20 cellular contexts compared by ENCODE assay signal in the genomic region with DNA sequence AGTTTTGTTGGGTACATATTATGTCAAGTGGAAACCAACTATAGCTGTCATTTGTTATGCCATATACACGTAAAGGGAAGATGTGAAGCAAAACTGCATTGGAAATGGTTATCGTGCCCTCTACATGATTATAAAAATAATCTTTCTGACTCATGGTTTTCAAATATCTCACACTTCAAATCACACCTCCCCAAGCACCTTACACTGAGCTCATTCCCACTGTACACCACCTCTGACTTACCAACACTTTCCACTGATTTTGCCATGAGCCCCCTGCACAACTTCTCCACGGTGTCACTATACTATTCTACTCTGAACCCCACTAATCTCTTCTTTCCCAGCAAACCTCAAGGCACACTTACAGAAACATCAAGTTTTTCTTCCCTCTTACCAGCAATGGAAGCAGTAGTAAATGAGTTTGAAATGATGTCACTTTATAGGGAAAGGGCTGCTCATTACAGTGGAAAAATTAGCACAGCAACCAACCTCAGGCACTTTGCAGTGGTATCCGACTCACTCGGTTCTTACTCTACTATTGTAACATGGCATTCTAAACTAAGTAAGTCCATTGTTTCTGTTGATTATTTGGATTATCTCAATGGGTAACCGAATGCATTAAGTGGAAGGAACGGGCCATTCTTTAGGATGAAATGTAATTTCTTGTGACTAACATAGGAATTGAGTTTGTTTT. TPM values are rescaled to one million over a fixed set of nuclear protein-coding genes. Genes with fewer than 3 reads are reported as not detected.
DNase-seq lines count a peak whose midpoint lies in the region; ATAC-seq, FAIRE-seq and TF ChIP-seq lines count a peak whose summit lies in the region.
"Had no signal": no experiment of that assay in that cellular context is flagged by ENCODE, and none has a peak within 500 bp of the region (broad histone marks: within the 10 kb centered on the region; RNA-seq: fewer than 3 reads in every experiment).

No MANE protein-coding gene starts in this region.

- peaks cover 17% of the 10 kb centered on the region for H3K4me1 Mint-ChIP-seq in activated CD8-positive, alpha-beta memory T cell treated with anti-CD3 and anti-CD28 coated beads, Interleukin-2, amount 10 ng/mL, durations not matched to agents 7 days and 5 days
- peaks cover 23% of the 10 kb centered on the region for H3K4me1 Mint-ChIP-seq in stimulated activated naive CD8-positive, alpha-beta T cell treated with anti-CD3 and anti-CD28 coated beads, Interleukin-15, Interleukin-2, amounts not matched to agents 100 ng/mL and 50 ng/mL, for 24 hours (ENCODE audit: low read depth)

- no peak overlapping the region for H3K4me3 ChIP-seq in bronchial epithelial cell (ENCODE audit: low read depth, low read length)
- H3K4me3 ChIP-seq in colonic mucosa, result no peak overlapping the region
- H3K4me3 ChIP-seq: A549 had no signal

- no peak overlapping the region for H3K4me3 Mint-ChIP-seq in activated CD8-positive, alpha-beta memory T cell treated with anti-CD3 and anti-CD28 coated beads, Interleukin-2, amount 10 ng/mL, durations not matched to agents 7 days and 5 days
- H3K4me3 Mint-ChIP-seq in stimulated activated naive CD8-positive, alpha-beta T cell treated with anti-CD3 and anti-CD28 coated beads, Interleukin-15, Interleukin-2, amounts not matched to agents 100 ng/mL and 50 ng/mL, for 24 hours, result no peak overlapping the region
- H3K4me3 Mint-ChIP-seq: CD4-positive, alpha-beta T cell; HFFc6 had no signal

- H3K9me3 Mint-ChIP-seq in activated CD8-positive, alpha-beta memory T cell treated with anti-CD3 and anti-CD28 coated beads, Interleukin-2, amount 10 ng/mL, durations not matched to agents 7 days and 5 days (ENCODE audit: low read depth), result no peaks in the 10 kb centered on the region
- H3K9me3 Mint-ChIP-seq in stimulated activated naive CD8-positive, alpha-beta T cell treated with anti-CD3 and anti-CD28 coated beads, Interleukin-15, Interleukin-2, amounts not matched to agents 100 ng/mL and 50 ng/mL, for 24 hours, result no peaks in the 10 kb centered on the region
- H3K9me3 Mint-ChIP-seq: CD4-positive, alpha-beta T cell; HFFc6 had no signal

- TF ChIP-seq CTCF in bronchial epithelial cell (IDR thresholded peaks at IDR 0.05; ENCODE audit: insufficient read depth, low read length, severe bottlenecking) (no peak), colonic mucosa (IDR thresholded peaks at IDR 0.05) (no peak)

- H3K9me3 ChIP-seq in colonic mucosa, result no peaks in the 10 kb centered on the region
- H3K9me3 ChIP-seq: A549 had no signal

- CTCF ChIA-PET in activated CD8-positive, alpha-beta memory T cell treated with anti-CD3 and anti-CD28 coated beads, Interleukin-2, amount 10 ng/mL, durations not matched to agents 7 days and 5 days (lab: Charles Lee), result interaction anchor here (1.1 to 3.6 kb wide), 2 partner anchors 17 to 18 kb away, joined by 3 to 19 read pairs; partner anchors contain the start of gene ZNF821

- no peak for DNase-seq in activated CD8-positive, alpha-beta memory T cell treated with anti-CD3 and anti-CD28 coated beads, Interleukin-2, amount 10 ng/mL, durations not matched to agents 7 days and 5 days
- DNase-seq in activated CD8-positive, alpha-beta memory T cell treated with anti-CD3 and anti-CD28 coated beads, Interleukin-2, amount 50 U/mL, for 48 hours, result no peak
- DNase-seq in left ventricle myocardium superior (no peak), Right ventricle myocardium inferior (ENCODE audit: missing footprints) (no peak), bronchial epithelial cell (ENCODE audit: low read depth) (no peak), colonic mucosa (no peak)
- DNase-seq: Calu3; CD4-positive, alpha-beta T cell; GF-D8; H7; HFFc6; NCI-H1417 treated with DMSO at 0.1 percent for 48 hours; NCI-H187 treated with DMSO at 0.1 percent for 48 hours; NCI-H2227 treated with DMSO at 0.1 percent for 48 hours; NCI-H510A treated with DMSO at 0.1 percent for 48 hours; NCI-H82; OCI-M1 had no signal

- H3K4me1 ChIP-seq in colonic mucosa, result no peaks in the 10 kb centered on the region
- H3K4me1 ChIP-seq: A549 had no signal

- no peaks in the 10 kb centered on the region for H3K27me3 Mint-ChIP-seq in activated CD8-positive, alpha-beta memory T cell treated with anti-CD3 and anti-CD28 coated beads, Interleukin-2, amount 10 ng/mL, durations not matched to agents 7 days and 5 days
- no peaks in the 10 kb centered on the region for H3K27me3 Mint-ChIP-seq in stimulated activated naive CD8-positive, alpha-beta T cell treated with anti-CD3 and anti-CD28 coated beads, Interleukin-15, Interleukin-2, amounts not matched to agents 100 ng/mL and 50 ng/mL, for 24 hours
- H3K27me3 Mint-ChIP-seq: CD4-positive, alpha-beta T cell had no signal

- ATAC-seq in activated CD8-positive, alpha-beta memory T cell treated with anti-CD3 and anti-CD28 coated beads, Interleukin-2, amount 10 ng/mL, durations not matched to agents 7 days and 5 days, result peak; percentile 53
- peak; percentile 42 for ATAC-seq in left ventricle myocardium superior
- ATAC-seq in Right ventricle myocardium inferior, result no peak
- ATAC-seq: A549 had no signal

- H3K36me3 ChIP-seq in bronchial epithelial cell (ENCODE audit: control insufficient read depth, insufficient read depth, low read length) (peaks cover 4% of the 10 kb centered on the region), colonic mucosa (peaks cover 4% of the 10 kb centered on the region)

- peaks cover 18% of the 10 kb centered on the region for H3K36me3 Mint-ChIP-seq in activated CD8-positive, alpha-beta memory T cell treated with anti-CD3 and anti-CD28 coated beads, Interleukin-2, amount 10 ng/mL, durations not matched to agents 7 days and 5 days
- peaks cover 20% of the 10 kb centered on the region for H3K36me3 Mint-ChIP-seq in stimulated activated naive CD8-positive, alpha-beta T cell treated with anti-CD3 and anti-CD28 coated beads, Interleukin-15, Interleukin-2, amounts not matched to agents 100 ng/mL and 50 ng/mL, for 24 hours (ENCODE audit: low read depth)

- H3K27ac Mint-ChIP-seq in activated CD8-positive, alpha-beta memory T cell treated with anti-CD3 and anti-CD28 coated beads, Interleukin-2, amount 10 ng/mL, durations not matched to agents 7 days and 5 days, result no peak overlapping the region
- H3K27ac Mint-ChIP-seq in stimulated activated naive CD8-positive, alpha-beta T cell treated with anti-CD3 and anti-CD28 coated beads, Interleukin-15, Interleukin-2, amounts not matched to agents 100 ng/mL and 50 ng/mL, for 24 hours, result peak overlapping the region; percentile 77
- H3K27ac Mint-ChIP-seq: CD4-positive, alpha-beta T cell; HFFc6 had no signal

- intact Hi-C loops in left ventricle myocardium superior (cut with micrococcal nuclease), result no loop called here
- intact Hi-C loops in Right ventricle myocardium inferior (cut with DNase I), result no loop called here
- intact Hi-C loops in colonic mucosa (cut with DNase I), result no loop called here

- H3K27ac ChIP-seq in colonic mucosa, result no peak overlapping the region
- H3K27ac ChIP-seq: A549, KMS-11 had no signal

- FAIRE-seq in bronchial epithelial cell (lab: Jason Lieb, UNC), result peak; percentile 55
- FAIRE-seq: A549 had no signal

- no peaks in the 10 kb centered on the region for H3K27me3 ChIP-seq in bronchial epithelial cell (ENCODE audit: control insufficient read depth, insufficient read depth, low read length)
- no peaks in the 10 kb centered on the region for H3K27me3 ChIP-seq in colonic mucosa

- no peak overlapping the region for H3K9ac ChIP-seq in colonic mucosa (ENCODE audit: low read depth in 2 of 2, low read length in 2 of 2)
- H3K9ac ChIP-seq: KMS-11 had no signal

RNA-seq across cellular contexts. Expression of gene ZNF821, which starts 18.7 kb away (rescaled TPM):
- 10 to 100 TPM in 1 of 2 experiments, 1 to 10 TPM in 1; 9.0 to 10.7 TPM for total RNA-seq in activated CD8-positive, alpha-beta memory T cell treated with anti-CD3 and anti-CD28 coated beads, Interleukin-2, amount 10 ng/mL, durations not matched to agents 7 days and 5 days
- total RNA-seq in left ventricle myocardium superior (3.2 TPM), Right ventricle myocardium inferior (2.5 TPM), bronchial epithelial cell (8.2 and 9.5 TPM in 2 replicates), colonic mucosa (10 to 100 TPM in 1 of 2 donors, 1 to 10 TPM in 1; 6.3 to 10.1 TPM)

RNA-seq across cellular contexts. Expression of gene ATXN1L, which starts 19.5 kb away (rescaled TPM):
- total RNA-seq in activated CD8-positive, alpha-beta memory T cell treated with anti-CD3 and anti-CD28 coated beads, Interleukin-2, amount 10 ng/mL, durations not matched to agents 7 days and 5 days, result 10 to 100 TPM; 23.7 to 24.1 TPM
- total RNA-seq in left ventricle myocardium superior, result 14.4 TPM
- total RNA-seq in Right ventricle myocardium inferior, result 13.4 TPM
- 9.2 and 12.9 TPM in 2 replicates for total RNA-seq in bronchial epithelial cell
- 10 to 100 TPM; 19.4 to 26.1 TPM for total RNA-seq in colonic mucosa

RNA-seq across cellular contexts. Expression of gene IST1, which starts 30.0 kb away (rescaled TPM):
- 100 to 1,000 TPM; 206 to 209 TPM for total RNA-seq in activated CD8-positive, alpha-beta memory T cell treated with anti-CD3 and anti-CD28 coated beads, Interleukin-2, amount 10 ng/mL, durations not matched to agents 7 days and 5 days
- total RNA-seq in left ventricle myocardium superior (110 TPM), Right ventricle myocardium inferior (114 TPM), bronchial epithelial cell (147 and 157 TPM in 2 replicates), colonic mucosa (100 to 1,000 TPM; 180 to 304 TPM)

RNA-seq across cellular contexts. Expression of gene AP1G1, which starts 56.7 kb away (rescaled TPM):
- total RNA-seq in activated CD8-positive, alpha-beta memory T cell treated with anti-CD3 and anti-CD28 coated beads, Interleukin-2, amount 10 ng/mL, durations not matched to agents 7 days and 5 days, result 10 to 100 TPM; 87.2 to 88.6 TPM
- total RNA-seq in left ventricle myocardium superior, result 33.7 TPM
- 28.1 TPM for total RNA-seq in Right ventricle myocardium inferior
- total RNA-seq in bronchial epithelial cell, result 29.5 and 45.8 TPM in 2 replicates
- 100 to 1,000 TPM; 101 to 102 TPM for total RNA-seq in colonic mucosa
